8 cellular contexts compared by ENCODE assay signal in genomic region chrX:78652971-78653822, GRCh38. TPM values are rescaled to one million over a fixed set of nuclear protein-coding genes. Genes with fewer than 3 reads are reported as not detected.
DNase-seq lines count a peak whose midpoint lies in the region; ATAC-seq and TF ChIP-seq lines count a peak whose summit lies in the region.

No MANE protein-coding gene starts in this region.

- no peaks in the 10 kb centered on the region for H3K36me3 Mint-ChIP-seq in neural progenitor cell

- no peak overlapping the region for H3K4me3 Mint-ChIP-seq in neural progenitor cell

- 28 to 39% (median 36%) methylated on average over 3 of the region's 3 CpGs for WGBS in heart left ventricle, 4 donors

- TF ChIP-seq POLR2A in heart left ventricle (IDR thresholded peaks at IDR 0.05) = no peak

- no peak for TF ChIP-seq CTCF in heart left ventricle (IDR thresholded peaks at IDR 0.05)
- no peak for TF ChIP-seq CTCF in neural progenitor cell (IDR thresholded peaks at IDR 0.05)
- no peak for TF ChIP-seq CTCF in GM10266 (IDR thresholded peaks at IDR 0.05; ENCODE audit: control insufficient read depth, insufficient read depth, low read depth, missing control alignments)

- H3K36me3 ChIP-seq in heart left ventricle (no peaks in the 10 kb centered on the region), neural progenitor cell (no peaks in the 10 kb centered on the region)

- peaks cover 2% of the 10 kb centered on the region for H3K9me3 Mint-ChIP-seq in neural progenitor cell

- no peak overlapping the region for H3K4me2 ChIP-seq in neural progenitor cell

- H3K27ac ChIP-seq in heart left ventricle = peak overlapping the region in 2 of 12 donors; percentile 17 to 43
- no peak overlapping the region for H3K27ac ChIP-seq in neural progenitor cell

- no peaks in the 10 kb centered on the region for H3K79me2 ChIP-seq in neural progenitor cell (ENCODE audit: low read depth)

- H3K27me3 Mint-ChIP-seq in neural progenitor cell (ENCODE audit: insufficient read depth, low read depth) = peaks cover 4% of the 10 kb centered on the region

- H3K27me3 ChIP-seq in heart left ventricle = no peaks in the 10 kb centered on the region
- H3K27me3 ChIP-seq in neural progenitor cell = no peaks in the 10 kb centered on the region

- intact Hi-C loops in heart left ventricle (cut with DNase I) = no loop called here
- intact Hi-C loops in Right ventricle myocardium inferior (cut with DNase I) = no loop called here

- no peaks in the 10 kb centered on the region for H4K20me1 ChIP-seq in neural progenitor cell (ENCODE audit: low read depth)

- H3K9ac ChIP-seq in neural progenitor cell = no peak overlapping the region

- no peaks in the 10 kb centered on the region for H3K9me3 ChIP-seq in heart left ventricle
- H3K9me3 ChIP-seq in neural progenitor cell (ENCODE audit: low read depth) = no peaks in the 10 kb centered on the region

- peaks cover 8% of the 10 kb centered on the region for H3K4me1 Mint-ChIP-seq in neural progenitor cell

- H3F3A ChIP-seq in neural progenitor cell (ENCODE audit: low read depth) = no peaks in the 10 kb centered on the region

- H3K27ac Mint-ChIP-seq in neural progenitor cell = no peak overlapping the region

- no peak overlapping the region for H3K4me3 ChIP-seq in heart left ventricle
- no peak overlapping the region for H3K4me3 ChIP-seq in neural progenitor cell

- ATAC-seq in heart left ventricle = peak in 3 of 4 donors; percentile 36 to 63 (median 44)
- ATAC-seq in Right ventricle myocardium inferior = no peak

- DNase-seq in heart left ventricle (no peak), Right ventricle myocardium inferior (ENCODE audit: missing footprints) (no peak), HS-5 (ENCODE audit: low read depth) (peak; percentile 37), amniotic epithelial cell (ENCODE audit: low read depth) (peak; percentile 78), neural progenitor cell (ENCODE audit: low spot score) (no peak), SHP77 treated with DMSO at 0.1 percent for 48 hours (lab: John Stamatoyannopoulos, UW) (no peak), GM10266 (ENCODE audit: extremely low spot score) (no peak)
- DNase-seq in stimulated activated CD4-positive, alpha-beta T cell treated with anti-CD3 and anti-CD28 coated beads, Interleukin-12 subunit alpha, Interleukin-12 subunit beta, amount 100 ng/mL, for 4 hours = no peak

- H2AFZ ChIP-seq in neural progenitor cell (replicated peaks) = peak overlapping the region; percentile 9

- H3K4me1 ChIP-seq in heart left ventricle (peaks cover 0 to 7% (median 0%) of the 10 kb centered on the region in 12 donors), neural progenitor cell (no peaks in the 10 kb centered on the region)

RNA-seq across cellular contexts. Expression of gene RTL3, which starts 5.9 kb away (rescaled TPM):
- total RNA-seq in heart left ventricle (under 1 TPM in 7 of 9 donors, not detected in 2; 0.09 to 0.63 (median 0.29) TPM), Right ventricle myocardium inferior (0.08 TPM), neural progenitor cell (ENCODE audit: low replicate concordance) (not detected in 2 replicates)
- not detected for polyA plus RNA-seq in heart left ventricle

Comparison
In these comparisons a context has a peak if more than half of its experiments do, and no peak if none do; other contexts are left out.
1. DNase-seq: peak in HS-5 (single experiment) and amniotic epithelial cell (single experiment); none in heart left ventricle (0 of 5), Right ventricle myocardium inferior (single experiment), neural progenitor cell (single experiment), SHP77 treated with DMSO at 0.1 percent for 48 hours (single experiment), GM10266 (single experiment) and stimulated activated CD4-positive, alpha-beta T cell treated with anti-CD3 and anti-CD28 coated beads, Interleukin-12 subunit alpha, Interleukin-12 subunit beta, amount 100 ng/mL, for 4 hours (single experiment).